In the genomic region with DNA sequence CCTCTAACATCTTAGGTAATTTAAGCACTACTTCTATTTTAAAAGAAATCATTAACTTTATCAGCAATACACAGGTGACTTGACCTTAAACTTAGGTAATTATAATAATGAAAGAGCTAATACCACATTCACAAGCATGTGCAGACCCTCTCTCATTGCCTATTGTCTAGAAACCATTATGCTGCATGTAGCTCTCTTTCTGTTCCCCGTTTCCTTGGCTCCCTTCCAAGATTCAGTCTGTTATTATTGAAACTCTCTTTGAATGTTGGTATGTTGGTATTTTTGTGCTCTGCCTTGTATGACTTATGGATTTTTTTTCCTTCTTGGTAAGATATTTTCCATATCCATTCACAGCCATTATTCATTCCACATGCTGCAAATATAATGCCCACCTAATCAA, we compare ENCODE assay signal across 16 cellular contexts.
DNase-seq lines count a peak whose midpoint lies in the region; ATAC-seq, FAIRE-seq and TF ChIP-seq lines count a peak whose summit lies in the region.
"Had no signal": no experiment of that assay in that cellular context is flagged by ENCODE, and none has a peak within 500 bp of the region (broad histone marks: within the 10 kb centered on the region; RNA-seq: fewer than 3 reads in every experiment).

No MANE protein-coding gene starts in this region.

- no peak overlapping the region for H3K14ac ChIP-seq in H9 (ENCODE audit: insufficient read depth, low read length)

- H2AFZ ChIP-seq in astrocyte (ENCODE audit: low read depth, low read length) (no peak overlapping the region), GM23338 (no peak overlapping the region), H9 (ENCODE audit: low read length) (no peak overlapping the region)

- FAIRE-seq in astrocyte (lab: Jason Lieb, UNC) = no peak

- H3K9me3 ChIP-seq in astrocyte (ENCODE audit: insufficient read depth, low read depth, low read length) = no peaks in the 10 kb centered on the region
- no peaks in the 10 kb centered on the region for H3K9me3 ChIP-seq in H9 (ENCODE audit: control insufficient read depth, low read depth, low read length)

- H3K27ac ChIP-seq in astrocyte (ENCODE audit: low read depth, low read length) = no peak overlapping the region
- no peak overlapping the region for H3K27ac ChIP-seq in GM23338 (ENCODE audit: low read depth)
- H3K27ac ChIP-seq in H9 (ENCODE audit: insufficient read length, low read depth, low read length) = no peak overlapping the region
- H3K27ac ChIP-seq: 22Rv1 had no signal

- no peak overlapping the region for H2BK15ac ChIP-seq in H9 (ENCODE audit: low read depth, low read length)

- H3K4me1 Mint-ChIP-seq in astrocyte (ENCODE audit: low read depth, unreplicated experiment) (peaks cover 9% of the 10 kb centered on the region), nephron (peaks cover 21% of the 10 kb centered on the region), GM23338 (peaks cover 9% of the 10 kb centered on the region), H9 (peaks cover 14 to 15% of the 10 kb centered on the region in 2 experiments; a peak in 3 of 4 replicates)

- peaks cover 5% of the 10 kb centered on the region for H3K9me3 Mint-ChIP-seq in astrocyte (ENCODE audit: unreplicated experiment)
- H3K9me3 Mint-ChIP-seq in nephron = peaks cover 9% of the 10 kb centered on the region
- peaks cover 12% of the 10 kb centered on the region for H3K9me3 Mint-ChIP-seq in GM23338
- peaks cover 8 to 11% of the 10 kb centered on the region in 2 experiments; a peak in 4 of 5 replicates for H3K9me3 Mint-ChIP-seq in H9
- H3K9me3 Mint-ChIP-seq: activated naive CD4-positive, alpha-beta T cell treated with anti-CD3 and anti-CD28 coated beads for 36 hours; HFFc6 had no signal

- no peaks in the 10 kb centered on the region for H3K79me1 ChIP-seq in H9 (ENCODE audit: insufficient read depth, low read depth, low read length, poor library complexity, severe bottlenecking)

- TF ChIP-seq CTCF in astrocyte (IDR thresholded peaks at IDR 0.05; ENCODE audit: insufficient read depth, low read depth, low read length) (no peak), nephron (IDR thresholded peaks at IDR 0.05; ENCODE audit: unreplicated experiment in 3 of 3) (no peak), GM23338 (conservative IDR thresholded peaks at IDR 0.05; ENCODE audit: low read depth in 2 of 2) (no peak), H9 (conservative IDR thresholded peaks at IDR 0.05) (no peak)

- no peak overlapping the region for H2AK5ac ChIP-seq in H9 (ENCODE audit: insufficient read length, low read length)

- H3K27ac Mint-ChIP-seq in astrocyte (ENCODE audit: unreplicated experiment) (no peak overlapping the region), nephron (peak overlapping the region; percentile 43 to 80 (median 65)), GM23338 (no peak overlapping the region), H9 (no peak overlapping the region)
- H3K27ac Mint-ChIP-seq: activated naive CD4-positive, alpha-beta T cell treated with anti-CD3 and anti-CD28 coated beads for 36 hours; HFFc6; IgD-negative memory B cell had no signal

- H4K91ac ChIP-seq in H9 (ENCODE audit: insufficient read length, low read depth, low read length) = no peak overlapping the region

- no peak overlapping the region for H3K9ac ChIP-seq in astrocyte (ENCODE audit: low read length)
- no peak overlapping the region for H3K9ac ChIP-seq in H9 (ENCODE audit: extremely low read depth, insufficient read length, low read length)

- no peak overlapping the region for H3K23ac ChIP-seq in H9 (ENCODE audit: insufficient read length, low read depth, low read length)

- H3K27me3 Mint-ChIP-seq in astrocyte (ENCODE audit: low read depth, unreplicated experiment) = peaks cover 6% of the 10 kb centered on the region
- no peaks in the 10 kb centered on the region for H3K27me3 Mint-ChIP-seq in nephron (ENCODE audit: low read depth)
- no peaks in the 10 kb centered on the region for H3K27me3 Mint-ChIP-seq in GM23338 (ENCODE audit: insufficient read depth, low read depth, poor library complexity)
- H3K27me3 Mint-ChIP-seq in H9 (ENCODE audit: low read depth) = no peaks in the 10 kb centered on the region; the same call in 1 of the 2 replicates

- no peak overlapping the region for H2BK20ac ChIP-seq in H9 (ENCODE audit: low read depth, low read length, poor library complexity, severe bottlenecking)

- H2BK12ac ChIP-seq in H9 (ENCODE audit: insufficient read length, low read depth, low read length) = no peak overlapping the region

- H4K20me1 ChIP-seq in astrocyte (ENCODE audit: insufficient read depth, low read length) = no peaks in the 10 kb centered on the region
- H4K20me1 ChIP-seq in GM23338 (replicated peaks; ENCODE audit: insufficient read depth) = no peaks in the 10 kb centered on the region
- H4K20me1 ChIP-seq in H9 (ENCODE audit: control insufficient read depth, insufficient read depth, insufficient read length) = no peaks in the 10 kb centered on the region

- H3K79me2 ChIP-seq in astrocyte (ENCODE audit: insufficient read depth, low read length) = no peaks in the 10 kb centered on the region
- H3K79me2 ChIP-seq in GM23338 (replicated peaks; ENCODE audit: insufficient read depth) = 0 out of 2 replicates have a peak, but pooled peaks cover 2% of the 10 kb centered on the region
- no peaks in the 10 kb centered on the region for H3K79me2 ChIP-seq in H9 (ENCODE audit: insufficient read depth, low read length)

- peaks cover 3% of the 10 kb centered on the region for H3K27me3 ChIP-seq in astrocyte (ENCODE audit: insufficient read depth, low read length)
- H3K27me3 ChIP-seq in GM23338 (ENCODE audit: insufficient read depth) = no peaks in the 10 kb centered on the region
- no peaks in the 10 kb centered on the region for H3K27me3 ChIP-seq in H9 (ENCODE audit: insufficient read depth, low read length)

- H3K36me3 Mint-ChIP-seq in astrocyte (ENCODE audit: low read depth, unreplicated experiment) (no peaks in the 10 kb centered on the region), nephron (ENCODE audit: low read depth) (no peaks in the 10 kb centered on the region), GM23338 (ENCODE audit: low read depth) (peaks cover 12% of the 10 kb centered on the region), H9 (ENCODE audit: insufficient read depth in 1 of 3, low read depth in 3 of 3) (peaks cover 3 to 14% (median 3%) of the 10 kb centered on the region in 3 experiments; a peak in 5 of 7 replicates)
- H3K36me3 Mint-ChIP-seq: IgD-negative memory B cell had no signal

- H3K4me3 Mint-ChIP-seq in astrocyte (ENCODE audit: unreplicated experiment) (no peak overlapping the region), nephron (peak overlapping the region in 1 of 3 experiments; percentile 47), GM23338 (no peak overlapping the region), H9 (no peak overlapping the region)
- H3K4me3 Mint-ChIP-seq: activated naive CD4-positive, alpha-beta T cell treated with anti-CD3 and anti-CD28 coated beads for 36 hours; HFFc6; IgD-negative memory B cell had no signal

- H3T11ph ChIP-seq in H9 (ENCODE audit: low read length) = no peak overlapping the region

- no CpG with 5 or more reads among the region's 1 CpG for WGBS in H9 (ENCODE audit: extremely low coverage, insufficient read length, low lambda C conversion rate)

- peaks cover 11% of the 10 kb centered on the region; the same call in 1 of the 2 replicates for H3K9me2 ChIP-seq in GM23338 (ENCODE audit: insufficient read depth)

- no peak overlapping the region for H4K5ac ChIP-seq in H9 (ENCODE audit: insufficient read length, low read depth, low read length)

- no peaks in the 10 kb centered on the region for H3K36me3 ChIP-seq in astrocyte (ENCODE audit: insufficient read depth, low read length)
- no peaks in the 10 kb centered on the region for H3K36me3 ChIP-seq in GM23338 (ENCODE audit: insufficient read depth)

- no peak overlapping the region for H2BK120ac ChIP-seq in H9 (ENCODE audit: low read depth, low read length, poor library complexity, severe bottlenecking)

- H3K4ac ChIP-seq in H9 (ENCODE audit: low read depth, low read length) = no peak overlapping the region

- no peak overlapping the region for H4K8ac ChIP-seq in H9 (replicated peaks; ENCODE audit: insufficient read length, low read depth, low read length)

- no peaks in the 10 kb centered on the region for H3F3A ChIP-seq in GM23338 (replicated peaks; ENCODE audit: low read depth)

- no peak overlapping the region for H3K18ac ChIP-seq in H9 (ENCODE audit: insufficient read length, low read depth, low read length)

- no peak overlapping the region for H3K56ac ChIP-seq in H9 (ENCODE audit: insufficient read length, low read depth, low read length)

- H3K4me2 ChIP-seq in astrocyte (ENCODE audit: low read length) (peak overlapping the region; percentile 22), GM23338 (no peak overlapping the region), H9 (ENCODE audit: insufficient read depth, insufficient read length, low read length) (no peak overlapping the region)

- no peak overlapping the region for H2BK5ac ChIP-seq in H9 (ENCODE audit: insufficient read length, low read length)

- no peak for ATAC-seq in GM23338
- ATAC-seq: left colon had no signal

- H3K4me3 ChIP-seq in astrocyte (ENCODE audit: insufficient read depth, low read depth, low read length) = no peak overlapping the region
- no peak overlapping the region for H3K4me3 ChIP-seq in GM23338

- H3K23me2 ChIP-seq in H9 (ENCODE audit: insufficient read length, low read depth, low read length, poor library complexity, severe bottlenecking) = no peaks in the 10 kb centered on the region

- DNase-seq in DMS 273 (lab: John Stamatoyannopoulos, UW; ENCODE audit: unreplicated experiment) (peak; percentile 71), DMS 273 treated with DMSO at 0.1 percent for 48 hours (lab: John Stamatoyannopoulos, UW) (no peak), NCI-H2029 (lab: John Stamatoyannopoulos, UW) (peak; percentile 7), astrocyte (ENCODE audit: low read depth) (peak; percentile 22), GM23338 (ENCODE audit: low spot score) (no peak), H9 (no peak), NOMO-1 treated with dmso at 0.1 percent for 144 hours (lab: John Stamatoyannopoulos, UW; ENCODE audit: unreplicated experiment) (no peak)
- DNase-seq: activated naive CD4-positive, alpha-beta T cell treated with anti-CD3 and anti-CD28 coated beads for 36 hours; HFFc6; left colon; nephron progenitor cell; T-helper 2 cell; trophoblast cell had no signal

- H3K4me1 ChIP-seq in astrocyte (ENCODE audit: insufficient read depth, low read length) (no peaks in the 10 kb centered on the region), GM23338 (ENCODE audit: insufficient read depth) (peaks cover 15% of the 10 kb centered on the region; the same call in 1 of the 2 replicates), H9 (ENCODE audit: insufficient read depth, low read length) (no peaks in the 10 kb centered on the region; the same call in 1 of the 2 replicates)

TF ChIP-seq in GM23338, 12 proteins besides CTCF, POLR2A, EP300 and RAD21 (continues in another document):
- no peak for TF ChIP-seq ZNF331 (CRISPR knock-in tag; IDR thresholded peaks at IDR 0.05; ENCODE audit: low read depth)

Comparison
In these comparisons a context has a peak if more than half of its experiments do, and no peak if none do; other contexts are left out.
1. DNase-seq: peak in DMS 273 (single experiment), NCI-H2029 (single experiment) and astrocyte (single experiment); none in DMS 273 treated with DMSO at 0.1 percent for 48 hours (single experiment), GM23338 (single experiment), H9 (single experiment) and NOMO-1 treated with dmso at 0.1 percent for 144 hours (single experiment).
2. H3K27ac Mint-ChIP-seq: peak in nephron (3 of 3); none in astrocyte (single experiment), GM23338 (single experiment) and H9 (0 of 3).